ENCODE assay signal across 8 cellular contexts in genomic region chr3:125836141-125836551, GRCh38.
A peak's percentile ranks its signal among the peaks of the same experiment; 100 is the strongest.
DNase-seq lines count a peak whose midpoint lies in the region; ATAC-seq and TF ChIP-seq lines count a peak whose summit lies in the region.
"Not testable (repeated sequence)": the region's sequence is repeated elsewhere in the genome, so short reads cannot be mapped to it uniquely, and the experiment has no call there.

No MANE protein-coding gene starts in this region.

- not testable (repeated sequence) for H3K27ac ChIP-seq in brain microvascular endothelial cell
- peak overlapping the region; percentile 59 for H3K27ac ChIP-seq in mesodermal cell (ENCODE audit: low read depth, low read length, severe bottlenecking)

- ATAC-seq in activated CD8-positive, alpha-beta T cell treated with anti-CD3 and anti-CD28 coated beads for 36 hours: not testable (repeated sequence)

- H3K9me3 ChIP-seq in mesodermal cell (ENCODE audit: control insufficient read depth, low read length): not testable (repeated sequence)

- in situ Hi-C loops in brain microvascular endothelial cell (cut with HindIII; ENCODE audit: low pct_ligation_motif_present, low sequenced_read_pairs): not testable (repeated sequence)

- not testable (repeated sequence) for H3K4me3 ChIP-seq in brain microvascular endothelial cell (ENCODE audit: low read depth, low read length); mesodermal cell (ENCODE audit: extremely low read depth, insufficient read depth, low read length, poor library complexity, severe bottlenecking)

- POLR2A ChIA-PET in activated CD8-positive, alpha-beta T cell treated with anti-CD3 and anti-CD28 coated beads for 36 hours (lab: Charles Lee): not testable (repeated sequence)

- not testable (repeated sequence) for H3K4me3 Mint-ChIP-seq in activated CD8-positive, alpha-beta T cell treated with anti-CD3 and anti-CD28 coated beads for 36 hours

- H3K27me3 Mint-ChIP-seq in activated CD8-positive, alpha-beta T cell treated with anti-CD3 and anti-CD28 coated beads for 36 hours: not testable (repeated sequence)

- H3K4me1 ChIP-seq in mesodermal cell (ENCODE audit: control insufficient read depth, insufficient read depth, low read length, poor library complexity, severe bottlenecking): not testable (repeated sequence)

- H3K27me3 ChIP-seq in brain microvascular endothelial cell (replicated peaks): not testable (repeated sequence)

- intact Hi-C loops in activated CD8-positive, alpha-beta T cell treated with anti-CD3 and anti-CD28 coated beads for 36 hours (cut with micrococcal nuclease): not testable (repeated sequence)

- not testable (repeated sequence) for H3K4me1 Mint-ChIP-seq in activated CD8-positive, alpha-beta T cell treated with anti-CD3 and anti-CD28 coated beads for 36 hours (ENCODE audit: low read depth)

- H3K36me3 ChIP-seq in brain microvascular endothelial cell (replicated peaks); mesodermal cell (ENCODE audit: control insufficient read depth, insufficient read depth, low read length): not testable (repeated sequence)

- WGBS in mesodermal cell (ENCODE audit: insufficient coverage in 2 of 2), 2 experiments: 53 to 77% methylated on average over 5 to 7 of the region's 11 CpGs

- not testable (repeated sequence) for H3K27ac Mint-ChIP-seq in activated CD8-positive, alpha-beta T cell treated with anti-CD3 and anti-CD28 coated beads for 36 hours

- H3K36me3 Mint-ChIP-seq in activated CD8-positive, alpha-beta T cell treated with anti-CD3 and anti-CD28 coated beads for 36 hours (ENCODE audit: low read depth): not testable (repeated sequence)

- H3K9me3 Mint-ChIP-seq in activated CD8-positive, alpha-beta T cell treated with anti-CD3 and anti-CD28 coated beads for 36 hours: not testable (repeated sequence)

- DNase-seq in COR-L47 (lab: John Stamatoyannopoulos, UW): peak; percentile 32
- DNase-seq in M059J (ENCODE audit: low read depth): peak; percentile 9
- peak; percentile 78 for DNase-seq in RPMI8226
- peak; percentile 8 for DNase-seq in activated CD8-positive, alpha-beta T cell treated with anti-CD3 and anti-CD28 coated beads for 36 hours
- peak; percentile 24 for DNase-seq in brain microvascular endothelial cell
- peak; percentile 8 for DNase-seq in fibroblast of peridontal ligament (ENCODE audit: extremely low read depth)
- peak; percentile 37 for DNase-seq in stimulated activated CD4-positive, alpha-beta T cell treated with anti-CD3 and anti-CD28 coated beads, Interleukin-4, amount 100 ng/mL, for 24 hours

- TF ChIP-seq CTCF in activated CD8-positive, alpha-beta T cell treated with anti-CD3 and anti-CD28 coated beads for 36 hours (IDR thresholded peaks at IDR 0.05); brain microvascular endothelial cell (IDR thresholded peaks at IDR 0.05; ENCODE audit: low read depth, low read length, missing control alignments): not testable (repeated sequence)

- CTCF ChIA-PET in activated CD8-positive, alpha-beta T cell treated with anti-CD3 and anti-CD28 coated beads for 36 hours (lab: Charles Lee): not testable (repeated sequence)

Comparison
In these comparisons a context has a peak if more than half of its experiments do, and no peak if none do; other contexts are left out.
1. DNase-seq: peak in every context shown above with its lines; median percentile 78 in RPMI8226; 37 in stimulated activated CD4-positive, alpha-beta T cell treated with anti-CD3 and anti-CD28 coated beads, Interleukin-4, amount 100 ng/mL, for 24 hours; 32 in COR-L47; 24 in brain microvascular endothelial cell; 9 in M059J; 8 in activated CD8-positive, alpha-beta T cell treated with anti-CD3 and anti-CD28 coated beads for 36 hours; 8 in fibroblast of peridontal ligament.